In the genomic region with DNA sequence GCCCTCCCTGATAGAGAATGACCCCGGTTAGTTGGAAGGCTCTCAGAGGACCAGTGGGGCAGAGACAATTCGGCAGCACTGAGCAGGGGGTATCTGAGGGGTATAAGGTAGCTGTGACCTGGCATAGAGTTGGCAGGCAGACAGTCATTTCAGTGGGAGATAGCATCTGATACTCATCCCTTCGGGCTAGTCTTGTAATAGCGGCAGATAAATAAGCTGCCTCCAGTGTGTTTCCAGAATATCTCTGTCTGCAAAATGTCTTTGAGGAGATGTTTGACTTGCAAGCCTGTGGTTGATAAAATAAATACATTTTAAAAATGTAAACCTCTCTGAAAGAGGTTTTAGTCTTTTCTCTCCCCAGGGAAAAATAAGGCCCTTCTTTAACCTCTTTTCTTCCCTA, we compare ENCODE assay signal across 19 cellular contexts. TPM values are rescaled to one million over a fixed set of nuclear protein-coding genes. Genes with fewer than 3 reads are reported as not detected.
A peak's percentile ranks its signal among the peaks of the same experiment; 100 is the strongest.
DNase-seq lines count a peak whose midpoint lies in the region; ATAC-seq and TF ChIP-seq lines count a peak whose summit lies in the region.
"Had no signal": no experiment of that assay in that cellular context is flagged by ENCODE, and none has a peak within 500 bp of the region (broad histone marks: within the 10 kb centered on the region; RNA-seq: fewer than 3 reads in every experiment).

No MANE protein-coding gene starts in this region.

- H4K20me1 ChIP-seq in osteoblast (ENCODE audit: insufficient read depth, low read length), result peaks cover 78% of the 10 kb centered on the region

- no peak for TF ChIP-seq POLR2A in transverse colon (IDR thresholded peaks at IDR 0.05)

- H3K27ac ChIP-seq in osteoblast (ENCODE audit: low read depth, low read length) (peak overlapping the region; percentile 88), transverse colon (peak overlapping the region in 3 of 4 donors; percentile 30 to 45 (median 30))
- H3K27ac ChIP-seq: C4-2B had no signal

- H3K27me3 ChIP-seq in osteoblast (ENCODE audit: insufficient read depth, low read length) (no peaks in the 10 kb centered on the region), transverse colon (no peaks in the 10 kb centered on the region)

- 61 to 80% methylated on average over 1 to 4 of the region's 4 CpGs for WGBS in transverse colon (ENCODE audit: low coverage in 1 of 2), 2 donors

- H3K36me3 ChIP-seq in osteoblast (ENCODE audit: insufficient read depth, low read length) (no peaks in the 10 kb centered on the region), transverse colon (no peaks in the 10 kb centered on the region)

- TF ChIP-seq EP300 in transverse colon (IDR thresholded peaks at IDR 0.05; ENCODE audit: low read depth), result no peak

- peak; percentile 15 for DNase-seq in NCI-H2196 (lab: John Stamatoyannopoulos, UW; ENCODE audit: unreplicated experiment)
- no peak for DNase-seq in NCI-H2196 treated with DMSO at 0.1 percent for 48 hours (lab: John Stamatoyannopoulos, UW; ENCODE audit: unreplicated experiment)
- peak; percentile 69 for DNase-seq in osteoblast (ENCODE audit: insufficient read length, low spot score, missing footprints)
- DNase-seq in transverse colon, result no peak
- no peak for DNase-seq in activated CD4-positive, alpha-beta T cell treated with anti-CD3 and anti-CD28 coated beads for 48 hours
- DNase-seq in D341Med (ENCODE audit: low spot score), result no peak
- no peak for DNase-seq in dermis blood vessel endothelial cell
- DNase-seq: COR-L47; KG1; MM.1S; NCI-H1105; NCI-H187 treated with DMSO at 0.1 percent for 48 hours; NCI-H510A; NK-92 treated with Interleukin-12 subunit alpha and Interleukin-12 subunit beta, amount 100 ng/mL, for 24 hours; OCI-M1 had no signal

- peak; percentile 3; the same call in 1 of the 3 replicates for ATAC-seq in SK-N-SH treated with all-trans-retinoic acid at 6 μM for 48 hours
- ATAC-seq: GM12878, GM23338 had no signal

- H3K4me2 ChIP-seq in osteoblast (ENCODE audit: insufficient read depth, low read length), result peak overlapping the region; percentile 51
- H3K4me2 ChIP-seq: GM23338 had no signal

- H3K4me3 ChIP-seq in osteoblast (ENCODE audit: insufficient read depth, low read length), result no peak overlapping the region
- no peak overlapping the region for H3K4me3 ChIP-seq in transverse colon
- H3K4me3 ChIP-seq: GM12878, GM23338 had no signal

- intact Hi-C loops in transverse colon (cut with DNase I; ENCODE audit: low total_unique reads), result no loop called here

- H3K79me2 ChIP-seq in osteoblast (ENCODE audit: insufficient read depth, low read length), result peaks cover 98% of the 10 kb centered on the region

- in situ Hi-C loops in transverse colon (cut with MboI; ENCODE audit: low pct_ligation_motif_present in 1 of 4, low pct_unique_long_range_greater_than_20kb in 1 of 4, low sequenced_read_pairs in 3 of 4), result no loop called here

- H2AFZ ChIP-seq in osteoblast (ENCODE audit: low read length), result no peak overlapping the region
- H2AFZ ChIP-seq: GM23338 had no signal

- peaks cover 62% of the 10 kb centered on the region for H3K4me1 ChIP-seq in osteoblast (ENCODE audit: insufficient read depth, low read length)
- H3K4me1 ChIP-seq in transverse colon, result peaks cover 11 to 45% (median 31%) of the 10 kb centered on the region in 4 donors

- H3K9me3 ChIP-seq in osteoblast (ENCODE audit: low read depth, low read length) (no peaks in the 10 kb centered on the region), transverse colon (no peaks in the 10 kb centered on the region)

- TF ChIP-seq CTCF in osteoblast (IDR thresholded peaks at IDR 0.05; ENCODE audit: extremely low read depth, low read depth, low read length) (no peak), transverse colon (IDR thresholded peaks at IDR 0.05) (no peak)

TF ChIP-seq in SK-N-SH treated with all-trans-retinoic acid at 6 μM for 48 hours, 23 proteins besides CTCF, POLR2A, EP300 and RAD21:
- no peak for TF ChIP-seq ZFP3 (CRISPR knock-in tag; IDR thresholded peaks at IDR 0.05)
- peak; percentile 46 for TF ChIP-seq ISL1 (CRISPR knock-in tag; IDR thresholded peaks at IDR 0.05)

RNA-seq across cellular contexts. Expression of gene TEAD1, which starts 54.2 kb away (rescaled TPM):
- 166 and 176 TPM in 2 replicates for total RNA-seq in osteoblast
- total RNA-seq in transverse colon, result 100 to 1,000 TPM in 1 of 4 donors, 10 to 100 TPM in 3; 46.4 to 214 (median 61.2) TPM
- 27.1 and 38.4 TPM in 2 replicates for total RNA-seq in dermis blood vessel endothelial cell

Comparison
In these comparisons a context has a peak if more than half of its experiments do, and no peak if none do; other contexts are left out.
1. DNase-seq: peak in NCI-H2196 (single experiment) and osteoblast (single experiment); none in NCI-H2196 treated with DMSO at 0.1 percent for 48 hours (single experiment), transverse colon (single experiment), activated CD4-positive, alpha-beta T cell treated with anti-CD3 and anti-CD28 coated beads for 48 hours (single experiment), D341Med (single experiment) and dermis blood vessel endothelial cell (single experiment).